ENCODE assay signal across 10 cellular contexts in genomic region chr2:235027558-235028214, GRCh38.
DNase-seq lines count a peak whose midpoint lies in the region; ATAC-seq, FAIRE-seq and TF ChIP-seq lines count a peak whose summit lies in the region.
"Had no signal": no experiment of that assay in that cellular context is flagged by ENCODE, and none has a peak within 500 bp of the region (broad histone marks: within the 10 kb centered on the region; RNA-seq: fewer than 3 reads in every experiment).

No MANE protein-coding gene starts in this region.

- POLR2A ChIA-PET in A673 (lab: Charles Lee; ENCODE audit: low non-redundant PET), result no interaction called here

- BruUV-seq in A673 (replicated peaks; lab: Mats Ljungman, UMichigan), result no TSS peak

- H3K27ac ChIP-seq in A673 (ENCODE audit: low read depth, low read length, poor library complexity, severe bottlenecking), result no peak overlapping the region
- H3K27ac ChIP-seq in astrocyte (ENCODE audit: low read depth, low read length), result peak overlapping the region; percentile 76
- peak overlapping the region; percentile 100 for H3K27ac ChIP-seq in keratinocyte (ENCODE audit: control insufficient read depth, insufficient read depth, low read length)
- H3K27ac ChIP-seq: KMS-11 had no signal

- DNase-seq in A673 (ENCODE audit: low spot score) (peak; percentile 50), HT-29 (ENCODE audit: low spot score) (peak; percentile 63), astrocyte (ENCODE audit: low read depth) (peak; percentile 80), keratinocyte (ENCODE audit: low read depth, low spot score) (no peak)
- DNase-seq in activated CD8-positive, alpha-beta memory T cell treated with anti-CD3 and anti-CD28 coated beads, Interleukin-2, amount 50 U/mL, for 4 hours, result no peak
- no peak for DNase-seq in stimulated activated CD4-positive, alpha-beta T cell treated with anti-CD3 and anti-CD28 coated beads, Interleukin-2, amount 100 ng/mL, for 24 hours
- no peak for DNase-seq in activated T-cell treated with anti-CD3 and anti-CD28 coated beads, Interleukin-2, amount 50 U/mL, for 48 hours

- no peaks in the 10 kb centered on the region for H3K27me3 Mint-ChIP-seq in astrocyte (ENCODE audit: low read depth, unreplicated experiment)

- no peak for ATAC-seq in GM19324 (IDR thresholded peaks at IDR 0.05; ENCODE audit: low FRiP score, unreplicated experiment)

- H2AFZ ChIP-seq in astrocyte (ENCODE audit: low read depth, low read length), result no peak overlapping the region
- H2AFZ ChIP-seq in keratinocyte (ENCODE audit: control insufficient read depth, low read length), result no peak overlapping the region

- dilution Hi-C loops in keratinocyte (cut with MboI; ENCODE audit: extremely low pct_ligation_motif_present, low sequenced_read_pairs), result no loop called here

- H3K4me1 Mint-ChIP-seq in astrocyte (ENCODE audit: low read depth, unreplicated experiment), result peaks cover 70% of the 10 kb centered on the region
- H3K4me1 Mint-ChIP-seq: CD4-positive, alpha-beta memory T cell had no signal

- peak overlapping the region; percentile 11 for H3K4me3 Mint-ChIP-seq in astrocyte (ENCODE audit: unreplicated experiment)
- H3K4me3 Mint-ChIP-seq: CD4-positive, alpha-beta memory T cell had no signal

- H3K27me3 ChIP-seq in A673 (replicated peaks; ENCODE audit: insufficient read depth, low read depth, low read length, poor library complexity), result no peaks in the 10 kb centered on the region
- no peaks in the 10 kb centered on the region for H3K27me3 ChIP-seq in astrocyte (ENCODE audit: insufficient read depth, low read length)
- no peaks in the 10 kb centered on the region for H3K27me3 ChIP-seq in keratinocyte (ENCODE audit: control insufficient read depth, extremely low read depth, insufficient read depth, low read length)

- FAIRE-seq in astrocyte (lab: Jason Lieb, UNC) (no peak), keratinocyte (lab: Jason Lieb, UNC) (peak; percentile 76)

- H3K4me2 ChIP-seq in astrocyte (ENCODE audit: low read length), result peak overlapping the region; percentile 71
- H3K4me2 ChIP-seq in keratinocyte (ENCODE audit: control insufficient read depth, extremely low read depth, insufficient read depth, low read depth, low read length), result peak overlapping the region; percentile 98
- H3K4me2 ChIP-seq: KMS-11 had no signal

- peaks cover 14% of the 10 kb centered on the region for H3K36me3 Mint-ChIP-seq in astrocyte (ENCODE audit: low read depth, unreplicated experiment)
- H3K36me3 Mint-ChIP-seq: CD4-positive, alpha-beta memory T cell had no signal

- peaks cover 99% of the 10 kb centered on the region for H3K79me2 ChIP-seq in astrocyte (ENCODE audit: insufficient read depth, low read length)
- peaks cover 59% of the 10 kb centered on the region for H3K79me2 ChIP-seq in keratinocyte (ENCODE audit: control insufficient read depth, insufficient read depth, low read length)

- H3K36me3 ChIP-seq in A673 (ENCODE audit: insufficient read depth, low read length, poor library complexity, severe bottlenecking) (no peaks in the 10 kb centered on the region), astrocyte (ENCODE audit: insufficient read depth, low read length) (no peaks in the 10 kb centered on the region), keratinocyte (ENCODE audit: control insufficient read depth in 2 of 2, extremely low read depth in 1 of 2, insufficient read depth in 2 of 2, low read length in 2 of 2) (peaks cover under 1 to 7% of the 10 kb centered on the region in 2 experiments)

- H3K4me3 ChIP-seq in A673 (ENCODE audit: low read depth, low read length, poor library complexity, severe bottlenecking), result no peak overlapping the region
- H3K4me3 ChIP-seq in astrocyte (ENCODE audit: insufficient read depth, low read depth, low read length), result no peak overlapping the region
- peak overlapping the region in 2 of 3 experiments; percentile 47 to 74 for H3K4me3 ChIP-seq in keratinocyte (ENCODE audit: control insufficient read depth in 2 of 3, extremely low read depth in 1 of 3, insufficient read depth in 2 of 3, low read depth in 1 of 3, low read length in 3 of 3)

- H3K9me3 ChIP-seq in A673 (ENCODE audit: low read depth, low read length, poor library complexity, severe bottlenecking), result no peaks in the 10 kb centered on the region
- H3K9me3 ChIP-seq in astrocyte (ENCODE audit: insufficient read depth, low read depth, low read length), result no peaks in the 10 kb centered on the region
- H3K9me3 ChIP-seq in keratinocyte (ENCODE audit: control insufficient read depth, low read depth, low read length), result no peaks in the 10 kb centered on the region

- peaks cover 93% of the 10 kb centered on the region for H4K20me1 ChIP-seq in astrocyte (ENCODE audit: insufficient read depth, low read length)
- H4K20me1 ChIP-seq in keratinocyte (ENCODE audit: control insufficient read depth, extremely low read depth, insufficient read depth, low read length), result no peaks in the 10 kb centered on the region

- H3K4me1 ChIP-seq in A673 (ENCODE audit: insufficient read depth, low read length, poor library complexity, severe bottlenecking) (peaks cover 16% of the 10 kb centered on the region), astrocyte (ENCODE audit: insufficient read depth, low read length) (peaks cover 54% of the 10 kb centered on the region), keratinocyte (ENCODE audit: control insufficient read depth, extremely low read depth, insufficient read depth, low read length) (peaks cover 58% of the 10 kb centered on the region)

- H3K9ac ChIP-seq in astrocyte (ENCODE audit: low read length) (peak overlapping the region; percentile 56), keratinocyte (ENCODE audit: control insufficient read depth, extremely low read depth, insufficient read depth, low read length) (peak overlapping the region; percentile 91)
- H3K9ac ChIP-seq: KMS-11 had no signal

- H3K9me3 Mint-ChIP-seq in astrocyte (ENCODE audit: unreplicated experiment), result no peaks in the 10 kb centered on the region

- TF ChIP-seq CTCF in A673 (conservative IDR thresholded peaks at IDR 0.05; ENCODE audit: low read depth, low read length) (no peak), astrocyte (IDR thresholded peaks at IDR 0.05; ENCODE audit: insufficient read depth, low read depth, low read length) (no peak), keratinocyte (optimal IDR thresholded peaks at IDR 0.05 in 1 of 3, IDR thresholded peaks at IDR 0.05 in 1 of 3, conservative IDR thresholded peaks at IDR 0.05 in 1 of 3; ENCODE audit: extremely low read depth in 1 of 3, insufficient read depth in 2 of 3, low read length in 3 of 3) (no peak)

- peak overlapping the region; percentile 97 for H3K27ac Mint-ChIP-seq in astrocyte (ENCODE audit: unreplicated experiment)
- H3K27ac Mint-ChIP-seq: CD4-positive, alpha-beta memory T cell had no signal

- intact Hi-C loops in A673 (cut with micrococcal nuclease; ENCODE audit: unreplicated experiment), result no loop called here

- H3K9me1 ChIP-seq in keratinocyte (ENCODE audit: control insufficient read depth, extremely low read depth, insufficient read depth, low read length), result peaks cover 13% of the 10 kb centered on the region

- CTCF ChIA-PET in A673 (lab: Charles Lee), result no interaction called here

Comparison
In these comparisons a context has a peak if more than half of its experiments do, and no peak if none do; other contexts are left out.
1. DNase-seq: peak in A673 (single experiment), HT-29 (single experiment) and astrocyte (single experiment); none in keratinocyte (single experiment), activated CD8-positive, alpha-beta memory T cell treated with anti-CD3 and anti-CD28 coated beads, Interleukin-2, amount 50 U/mL, for 4 hours (single experiment), stimulated activated CD4-positive, alpha-beta T cell treated with anti-CD3 and anti-CD28 coated beads, Interleukin-2, amount 100 ng/mL, for 24 hours (0 of 2) and activated T-cell treated with anti-CD3 and anti-CD28 coated beads, Interleukin-2, amount 50 U/mL, for 48 hours (0 of 2).
2. H3K4me3 ChIP-seq: peak in keratinocyte (2 of 3); none in A673 (single experiment) and astrocyte (single experiment).